ENCODE assay signal across 11 cellular contexts in genomic region chr3:133366921-133367320, GRCh38. TPM values are rescaled to one million over a fixed set of nuclear protein-coding genes. Genes with fewer than 3 reads are reported as not detected.
"Had no signal": no experiment of that assay in that cellular context is flagged by ENCODE, and none has a peak within 500 bp of the region (broad histone marks: within the 10 kb centered on the region; RNA-seq: fewer than 3 reads in every experiment).

No MANE protein-coding gene starts in this region.

- H3K27ac ChIP-seq: GM23248 had no signal

- H3K4me1 ChIP-seq: HAP-1 had no signal

- H3K9ac ChIP-seq: GM23248 had no signal

- H3K4me2 ChIP-seq: GM23338 had no signal

- H2AFZ ChIP-seq: GM23248, GM23338 had no signal

- H3K9me3 ChIP-seq: HAP-1 had no signal

- DNase-seq: GM23248, GOT3, H7, H9, HCEC 1CT, HFFc6 had no signal

- ATAC-seq: GM23338, HCT116 had no signal

- H3K36me3 ChIP-seq: HAP-1 had no signal

- H3K4me3 ChIP-seq: GM23248, GM23338, HAP-1 had no signal

RNA-seq across cellular contexts. Expression of gene BFSP2, which starts 32.9 kb away (rescaled TPM):
- total RNA-seq: GM23248, GM23338, H1, H4, H7, H9, HFFc6 had no signal
- polyA plus RNA-seq: GM23248, GM23338, H1 had no signal
